ENCODE assay signal across 10 cellular contexts in the genomic region with DNA sequence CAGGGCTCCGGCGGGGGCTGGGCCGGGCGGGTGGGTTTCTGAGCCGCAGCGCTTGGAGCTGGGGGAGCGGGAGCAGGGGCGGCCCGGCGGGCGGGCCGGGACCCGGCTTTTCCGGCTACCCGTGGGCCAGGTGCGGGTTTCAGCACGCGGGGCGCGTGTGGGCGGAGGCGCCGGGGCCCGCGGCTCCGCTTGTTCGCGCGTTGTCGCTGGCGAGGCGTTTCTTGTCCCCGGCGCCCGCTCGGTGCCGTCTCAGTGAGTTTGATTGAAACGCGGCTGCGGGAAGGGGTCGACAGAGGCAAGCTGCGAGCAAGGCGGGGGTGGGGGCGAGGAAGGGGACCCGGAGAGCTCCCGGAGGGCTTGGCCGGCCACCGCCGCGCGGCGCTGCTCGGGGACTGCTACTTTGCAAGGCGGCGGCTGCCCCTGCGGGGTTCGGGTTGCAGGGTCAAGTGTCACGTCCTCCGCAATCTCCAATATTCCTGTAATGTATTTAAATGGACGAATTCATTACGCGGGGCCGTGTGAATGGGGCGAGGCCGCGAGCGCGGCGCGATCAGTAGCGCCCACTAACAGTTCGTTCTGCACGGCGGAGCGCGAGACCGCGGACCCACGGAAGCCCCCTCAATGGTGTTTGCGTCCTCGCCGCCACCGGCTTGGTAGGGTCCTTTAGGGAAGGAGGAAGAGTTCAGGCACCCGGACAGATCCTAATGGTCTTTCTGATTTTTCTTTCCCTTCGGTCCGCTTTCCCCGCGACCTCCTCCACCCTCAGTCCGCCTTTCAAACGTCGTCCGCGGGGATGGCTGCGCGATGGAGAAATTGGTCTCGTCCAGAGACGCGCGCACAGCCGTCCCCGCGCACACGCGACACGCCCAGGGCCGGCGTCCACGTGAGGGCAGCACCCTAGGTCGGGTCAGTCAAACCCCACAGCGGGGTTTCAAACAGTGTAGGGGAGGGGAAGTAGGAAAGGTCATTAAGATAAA.
DNase-seq lines count a peak whose midpoint lies in the region; ATAC-seq and TF ChIP-seq lines count a peak whose summit lies in the region.
"Had no signal": no experiment of that assay in that cellular context is flagged by ENCODE, and none has a peak within 500 bp of the region (broad histone marks: within the 10 kb centered on the region; RNA-seq: fewer than 3 reads in every experiment).

No MANE protein-coding gene starts in this region.

- TF ChIP-seq EP300 in SK-N-SH (IDR thresholded peaks at IDR 0.05; ENCODE audit: borderline replicate concordance in 1 of 2, low read depth in 1 of 2, low read length in 1 of 2): no peak

- H4K20me1 ChIP-seq in SK-N-SH (ENCODE audit: insufficient read depth): no peaks in the 10 kb centered on the region

- no peaks in the 10 kb centered on the region for H3K36me3 Mint-ChIP-seq in activated B cell treated with CpG ODN at 0.5 μM for 24 hours (ENCODE audit: low read depth)
- H3K36me3 Mint-ChIP-seq in immature natural killer cell: no peaks in the 10 kb centered on the region
- H3K36me3 Mint-ChIP-seq in stimulated activated effector memory CD8-positive, alpha-beta T cell treated with anti-CD3 and anti-CD28 coated beads, Interleukin-12 subunit alpha, Interleukin-12 subunit beta, amount 100 ng/mL, for 72 hours: no peaks in the 10 kb centered on the region

- H3K79me2 ChIP-seq in SK-N-SH (ENCODE audit: insufficient read depth): no peaks in the 10 kb centered on the region

- no peak overlapping the region for H2AFZ ChIP-seq in SK-N-SH (ENCODE audit: low read depth)

- no peaks in the 10 kb centered on the region for H3K36me3 ChIP-seq in SK-N-SH (replicated peaks in 1 of 2; ENCODE audit: control insufficient read depth in 1 of 2, insufficient read depth in 2 of 2, low read length in 1 of 2)

- TF ChIP-seq RAD21 in SK-N-SH (IDR thresholded peaks at IDR 0.05; ENCODE audit: low read length): no peak

- TF ChIP-seq CTCF in SK-N-SH (IDR thresholded peaks at IDR 0.05) (no peak), activated B cell treated with CpG ODN at 0.5 μM for 24 hours (IDR thresholded peaks at IDR 0.05) (no peak)

- peak overlapping the region; percentile 69; the same call in 1 of the 2 replicates for H3K4me2 ChIP-seq in SK-N-SH

- H3K27me3 ChIP-seq in SK-N-SH (ENCODE audit: insufficient read depth): peaks cover 99% of the 10 kb centered on the region

- WGBS in SK-N-SH (ENCODE audit: low lambda C conversion rate): 13% methylated on average over 60 of the region's 110 CpGs

- H3K9me3 Mint-ChIP-seq in activated B cell treated with CpG ODN at 0.5 μM for 24 hours (no peaks in the 10 kb centered on the region), immature natural killer cell (peaks cover 0 to 2% (median 0%) of the 10 kb centered on the region in 6 donors)
- H3K9me3 Mint-ChIP-seq in stimulated activated effector memory CD8-positive, alpha-beta T cell treated with anti-CD3 and anti-CD28 coated beads, Interleukin-12 subunit alpha, Interleukin-12 subunit beta, amount 100 ng/mL, for 72 hours: no peaks in the 10 kb centered on the region

- DNase-seq in SK-N-SH (peak; percentile 53), activated B cell treated with CpG ODN at 0.5 μM for 24 hours (peak; percentile 33), immature natural killer cell (no peak), foreskin melanocyte (no peak)
- DNase-seq in stimulated activated effector memory CD8-positive, alpha-beta T cell treated with anti-CD3 and anti-CD28 coated beads, Interleukin-12 subunit alpha, Interleukin-12 subunit beta, amount 100 ng/mL, for 72 hours (ENCODE audit: low spot score in 2 of 2): no peak
- DNase-seq: kidney glomerular epithelial cell had no signal

- H3K4me3 Mint-ChIP-seq in activated B cell treated with CpG ODN at 0.5 μM for 24 hours: peak overlapping the region; percentile 74
- H3K4me3 Mint-ChIP-seq in immature natural killer cell: peak overlapping the region; percentile 18 to 64 (median 38)
- H3K4me3 Mint-ChIP-seq in stimulated activated effector memory CD8-positive, alpha-beta T cell treated with anti-CD3 and anti-CD28 coated beads, Interleukin-12 subunit alpha, Interleukin-12 subunit beta, amount 100 ng/mL, for 72 hours: peak overlapping the region; percentile 73

- ATAC-seq in SK-N-SH treated with all-trans-retinoic acid at 6 μM for 48 hours (no peak), activated B cell treated with CpG ODN at 0.5 μM for 24 hours (ENCODE audit: low read depth) (no peak), HG03095 (IDR thresholded peaks at IDR 0.05; ENCODE audit: unreplicated experiment) (no peak), GM18868 (IDR thresholded peaks at IDR 0.05; ENCODE audit: unreplicated experiment) (no peak)
- ATAC-seq in stimulated activated effector memory CD8-positive, alpha-beta T cell treated with anti-CD3 and anti-CD28 coated beads, Interleukin-12 subunit alpha, Interleukin-12 subunit beta, amount 100 ng/mL, for 72 hours: no peak

- CTCF ChIA-PET in SK-N-SH (lab: Yijun Ruan, JAX): interaction anchor here (1.2 to 3.5 kb wide), 5 partner anchors 12 to 461 kb away, joined by 3 to 21 read pairs (median 6); no protein-coding TSS in a partner anchor
- CTCF ChIA-PET in activated B cell treated with CpG ODN at 0.5 μM for 24 hours (lab: Charles Lee): interaction anchor here (2.2 kb wide), 1 partner anchor 30 kb away, joined by 10 read pairs; no protein-coding TSS in a partner anchor

- no peak overlapping the region for H3K27ac ChIP-seq in SK-N-SH (ENCODE audit: low read depth in 2 of 2, low read length in 1 of 2)
- H3K27ac ChIP-seq: epithelial cell of prostate had no signal

- H3K9me2 ChIP-seq in SK-N-SH: no peaks in the 10 kb centered on the region

- no peaks in the 10 kb centered on the region for H3F3A ChIP-seq in SK-N-SH (replicated peaks; ENCODE audit: insufficient read depth)

- intact Hi-C loops in activated B cell treated with CpG ODN at 0.5 μM for 24 hours (cut with micrococcal nuclease): loop anchor here (2.0 to 10.0 kb wide), 4 partner anchors 78 to 1633 kb away; no protein-coding TSS in a partner anchor

- H3K9me3 ChIP-seq in SK-N-SH: no peaks in the 10 kb centered on the region

- H3K27me3 Mint-ChIP-seq in activated B cell treated with CpG ODN at 0.5 μM for 24 hours: peaks cover 73% of the 10 kb centered on the region
- H3K27me3 Mint-ChIP-seq in immature natural killer cell (ENCODE audit: low read depth in 3 of 3): peaks cover 22 to 55% (median 25%) of the 10 kb centered on the region in 3 donors

- H3K4me3 ChIP-seq in SK-N-SH (ENCODE audit: low read depth in 2 of 2, low read length in 1 of 2): no peak overlapping the region

- POLR2A ChIA-PET in SK-N-SH (lab: Yijun Ruan, JAX): no interaction called here
- POLR2A ChIA-PET in activated B cell treated with CpG ODN at 0.5 μM for 24 hours (lab: Charles Lee): interaction anchor here (1.2 kb wide), 1 partner anchor 371 kb away, joined by 4 read pairs; a partner anchor contains a TSS

- H3K27ac Mint-ChIP-seq in activated B cell treated with CpG ODN at 0.5 μM for 24 hours (no peak overlapping the region), immature natural killer cell (no peak overlapping the region)
- H3K27ac Mint-ChIP-seq in stimulated activated effector memory CD8-positive, alpha-beta T cell treated with anti-CD3 and anti-CD28 coated beads, Interleukin-12 subunit alpha, Interleukin-12 subunit beta, amount 100 ng/mL, for 72 hours: no peak overlapping the region

- H3K4me1 Mint-ChIP-seq in activated B cell treated with CpG ODN at 0.5 μM for 24 hours: peaks cover 48% of the 10 kb centered on the region
- peaks cover 24 to 32% of the 10 kb centered on the region in 2 donors for H3K4me1 Mint-ChIP-seq in immature natural killer cell
- peaks cover 38% of the 10 kb centered on the region for H3K4me1 Mint-ChIP-seq in stimulated activated effector memory CD8-positive, alpha-beta T cell treated with anti-CD3 and anti-CD28 coated beads, Interleukin-12 subunit alpha, Interleukin-12 subunit beta, amount 100 ng/mL, for 72 hours

- H3K9ac ChIP-seq in SK-N-SH: no peak overlapping the region

- no peaks in the 10 kb centered on the region for H3K4me1 ChIP-seq in SK-N-SH (ENCODE audit: control insufficient read depth in 1 of 2, insufficient read depth in 2 of 2, low read depth in 1 of 2, low read length in 1 of 2)

TF ChIP-seq in SK-N-SH, 30 proteins besides CTCF, POLR2A, EP300 and RAD21:
- TF ChIP-seq EZH2phosphoT487 (IDR thresholded peaks at IDR 0.05; ENCODE audit: borderline replicate concordance, low read depth) (0 out of 2 replicates have a peak, but pooled peaks have one; percentile 88), NFIC (IDR thresholded peaks at IDR 0.05; ENCODE audit: borderline replicate concordance) (no peak)

TF ChIP-seq in SK-N-SH treated with all-trans-retinoic acid at 6 μM for 48 hours, 23 proteins besides CTCF, POLR2A, EP300 and RAD21:
- no peak for TF ChIP-seq TCF4 (CRISPR knock-in tag; IDR thresholded peaks at IDR 0.05; ENCODE audit: borderline replicate concordance)
TF ChIP-seq in SK-N-SH treated with all-trans-retinoic acid at 6 μM for 48 hours: peak in this region for 0.

Comparison
In these comparisons a context has a peak if more than half of its experiments do, and no peak if none do; other contexts are left out.
1. DNase-seq: peak in SK-N-SH (single experiment) and activated B cell treated with CpG ODN at 0.5 μM for 24 hours (single experiment); none in immature natural killer cell (0 of 3), stimulated activated effector memory CD8-positive, alpha-beta T cell treated with anti-CD3 and anti-CD28 coated beads, Interleukin-12 subunit alpha, Interleukin-12 subunit beta, amount 100 ng/mL, for 72 hours (0 of 2) and foreskin melanocyte (single experiment).
2. Peak in every context shown above with its lines, with median percentiles within 50 percentile points of each other: H3K4me3 Mint-ChIP-seq.